Comparison of ENCODE assay signal across 9 cellular contexts in the genomic region with DNA sequence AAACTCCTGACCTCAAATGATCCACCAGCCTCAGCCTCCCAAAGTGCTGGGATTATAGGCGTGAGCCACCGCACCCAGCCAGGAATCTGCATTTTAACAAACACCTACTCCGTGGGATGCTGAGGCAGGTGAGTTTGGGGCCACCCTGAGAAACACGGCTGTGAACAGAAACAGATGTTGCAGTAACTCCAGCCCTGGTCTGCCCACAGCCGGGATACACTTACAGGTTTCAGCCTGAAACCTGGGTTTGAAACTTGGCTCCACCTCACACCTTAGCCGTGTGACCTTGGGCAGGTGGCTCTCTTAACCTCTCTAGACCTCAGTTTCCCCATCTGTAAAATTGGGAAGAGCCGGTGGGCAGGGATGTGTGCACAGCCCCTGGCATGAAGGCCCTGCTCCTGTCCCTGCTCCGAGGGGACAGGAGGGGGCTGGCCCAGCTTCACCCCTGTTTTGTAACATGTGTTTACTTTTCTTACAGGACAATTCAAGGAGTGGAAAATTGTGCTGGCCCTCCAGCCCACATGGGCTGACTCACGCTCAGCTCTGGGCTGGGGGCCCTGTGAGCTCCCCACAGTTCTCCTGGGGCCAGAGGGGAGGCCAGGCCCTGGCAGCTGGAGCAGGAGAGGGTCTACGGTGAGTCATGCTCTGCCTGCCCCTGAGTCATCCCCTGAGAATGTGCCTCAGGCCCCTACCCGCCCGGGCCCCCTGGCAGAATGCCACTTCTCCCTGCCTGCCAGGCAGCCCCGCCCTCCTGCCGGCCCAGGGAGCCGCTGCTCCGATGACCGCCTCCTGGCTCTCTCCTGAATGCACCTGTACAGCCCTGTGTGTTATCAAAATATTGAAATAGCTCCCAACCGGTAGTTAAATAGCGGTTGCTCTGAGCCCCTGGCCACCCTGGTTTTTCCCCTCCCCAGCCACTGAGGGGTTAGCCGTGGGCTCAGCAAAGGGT. TPM values are rescaled to one million over a fixed set of nuclear protein-coding genes. Genes with fewer than 3 reads are reported as not detected.
DNase-seq lines count a peak whose midpoint lies in the region; ATAC-seq and TF ChIP-seq lines count a peak whose summit lies in the region.
"Had no signal": no experiment of that assay in that cellular context is flagged by ENCODE, and none has a peak within 500 bp of the region (broad histone marks: within the 10 kb centered on the region; RNA-seq: fewer than 3 reads in every experiment).

No MANE protein-coding gene starts in this region.

- H2AFZ ChIP-seq in PC-3 (ENCODE audit: low read length), result no peak overlapping the region

- CTCF ChIA-PET in PC-3 (lab: Charles Lee), result no interaction called here

- H3K4me1 ChIP-seq in PC-3 (ENCODE audit: insufficient read depth, low read length), result peaks cover 37% of the 10 kb centered on the region

- in situ Hi-C loops in ACHN (cut with HindIII; ENCODE audit: low pct_ligation_motif_present, low pct_unique_long_range_greater_than_20kb, low sequenced_read_pairs), result no loop called here

- BruUV-seq in PC-3 (replicated peaks; lab: Mats Ljungman, UMichigan), result TSS peak; percentile 13

- POLR2A ChIA-PET in PC-3 (lab: Charles Lee; ENCODE audit: unreplicated experiment), result interaction anchor here (0.5 kb wide), 1 partner anchor 1837 kb away, joined by 16 read pairs; no protein-coding TSS in a partner anchor

- no peaks in the 10 kb centered on the region for H3K9me3 ChIP-seq in PC-3 (ENCODE audit: low read length)

- peak overlapping the region; percentile 38; the same call in 1 of the 2 replicates for H3K4me3 ChIP-seq in PC-3 (ENCODE audit: low read length)

- peaks cover 9% of the 10 kb centered on the region for H3F3A ChIP-seq in PC-3 (ENCODE audit: low read length, unreplicated experiment)

- no peaks in the 10 kb centered on the region for H3K79me2 ChIP-seq in PC-3 (ENCODE audit: low read length)

- H3K9me2 ChIP-seq in PC-3 (replicated peaks; ENCODE audit: low read length), result no peaks in the 10 kb centered on the region

- peak overlapping the region; percentile 92 for H3K27ac ChIP-seq in PC-3 (ENCODE audit: low read length)

- no peaks in the 10 kb centered on the region for H4K20me1 ChIP-seq in PC-3 (ENCODE audit: low read length)

- intact Hi-C loops in PC-3 (cut with micrococcal nuclease), result loop anchor here (10.0 kb wide), 1 partner anchor 210 kb away; a partner anchor contains a TSS

- H3K4me2 ChIP-seq in PC-3 (ENCODE audit: low read length), result peak overlapping the region; percentile 75

- TF ChIP-seq CTCF in PC-3 (conservative IDR thresholded peaks at IDR 0.05; ENCODE audit: low read depth, low read length), result no peak

- H3K27me3 ChIP-seq in PC-3 (ENCODE audit: low read length), result no peaks in the 10 kb centered on the region

- no peaks in the 10 kb centered on the region for H3K36me3 ChIP-seq in PC-3 (ENCODE audit: low read depth, low read length)

- ATAC-seq in PC-3 (peak; percentile 67), esophagus mucosa (peak; percentile 73), HG02981 (IDR thresholded peaks at IDR 0.05; ENCODE audit: unreplicated experiment) (no peak), HG02759 (IDR thresholded peaks at IDR 0.05; ENCODE audit: unreplicated experiment) (no peak)

- peak overlapping the region; percentile 52 for H3K9ac ChIP-seq in PC-3 (ENCODE audit: low read length)

- peak; percentile 100 for DNase-seq in ACHN
- peak; percentile 96 for DNase-seq in HT-29 (ENCODE audit: low spot score)
- DNase-seq in PC-3, result peak; percentile 93
- DNase-seq in myocyte (ENCODE audit: low read depth), result peak; percentile 98
- no peak for DNase-seq in SK-N-DZ (ENCODE audit: low spot score)
- DNase-seq: activated naive CD8-positive, alpha-beta T cell treated with anti-CD3 and anti-CD28 coated beads, Interleukin-2, amount 10 ng/mL, durations not matched to agents 7 days and 5 days had no signal

RNA-seq across cellular contexts. Expression of a gene that starts 7.7 kb away (rescaled TPM):
- 56.5 and 58.1 TPM in 2 replicates for total RNA-seq in HT-29 (2014; rRNA removed; shearing (Covaris generic))
- total RNA-seq in PC-3 (2014; rRNA removed) (18.8 and 22.8 TPM in 2 replicates), esophagus mucosa (705 TPM), myocyte (5.9 and 25.4 TPM in 2 replicates)
- polyA plus RNA-seq in myocyte (2012), result 4.0 TPM
- polyA plus RNA-seq in SK-N-DZ (2014; cell fraction: cytosol; rRNA removed), result 2.4 and 3.4 TPM in 2 replicates
- 3.6 and 8.8 TPM in 2 replicates for polyA plus RNA-seq in SK-N-DZ (2014; cell fraction: nucleus; rRNA removed)
- total RNA-seq: activated naive CD8-positive, alpha-beta T cell treated with anti-CD3 and anti-CD28 coated beads, Interleukin-2, amount 10 ng/mL, durations not matched to agents 7 days and 5 days had no signal

RNA-seq across cellular contexts. Expression of a gene that starts 13.5 kb away (rescaled TPM):
- total RNA-seq in HT-29 (2014; rRNA removed; shearing (Covaris generic)), result 0.08 TPM in 1 of 2 replicates, not detected in the other
- total RNA-seq in PC-3 (2014; rRNA removed) (not detected in 2 replicates), esophagus mucosa (1.2 TPM), myocyte (0.16 and 0.68 TPM in 2 replicates)
- polyA plus RNA-seq in myocyte (2012), result 0.10 TPM
- polyA plus RNA-seq in SK-N-DZ (2014; cell fraction: cytosol; rRNA removed), result 0.03 TPM in 2 replicates
- polyA plus RNA-seq in SK-N-DZ (2014; cell fraction: nucleus; rRNA removed), result not detected in 2 replicates

Comparison
In these comparisons a context has a peak if more than half of its experiments do, and no peak if none do; other contexts are left out.
1. ATAC-seq: peak in PC-3 (single experiment) and esophagus mucosa (single experiment); none in HG02981 (single experiment) and HG02759 (single experiment).
2. RNA of a gene that starts 7.7 kb away (total RNA-seq): 705 TPM in esophagus mucosa (single experiment); 56.5 to 58.1 TPM in HT-29, 18.8 to 22.8 TPM in PC-3 and 5.9 to 25.4 TPM in myocyte; every median in the first group is over 10 times any median in the second.